In genomic region chr9:82783045-82783444, GRCh38 we compare ENCODE assay signal across 23 cellular contexts.
"Had no signal": no experiment of that assay in that cellular context is flagged by ENCODE, and none has a peak within 500 bp of the region (broad histone marks: within the 10 kb centered on the region; RNA-seq: fewer than 3 reads in every experiment).

No MANE protein-coding gene starts in this region.

- H3K4me3 Mint-ChIP-seq: immature natural killer cell; mesothelial cell of epicardium; naive thymus-derived CD4-positive, alpha-beta T cell; stimulated activated memory B cell treated with anti-CD40 and anti-IgM and Interleukin-4, amounts not matched to agents 10 μg/mL and 1 μg/mL and 100 μg/mL, for 72 hours had no signal

- ATAC-seq: left lung; naive thymus-derived CD4-positive, alpha-beta T cell; psoas muscle; right cardiac atrium; stimulated activated memory B cell treated with anti-CD40 and anti-IgM and Interleukin-4, amounts not matched to agents 10 μg/mL and 1 μg/mL and 100 μg/mL, for 72 hours; stimulated activated naive CD8-positive, alpha-beta T cell treated with anti-CD3 and anti-CD28 coated beads, Interleukin-15, Interleukin-2, amounts not matched to agents 100 U/mL and 50 U/mL, for 24 hours; upper lobe of right lung had no signal

- H3K36me3 Mint-ChIP-seq: immature natural killer cell; mesothelial cell of epicardium; naive thymus-derived CD4-positive, alpha-beta T cell; stimulated activated memory B cell treated with anti-CD40 and anti-IgM and Interleukin-4, amounts not matched to agents 10 μg/mL and 1 μg/mL and 100 μg/mL, for 72 hours had no signal

- H3K27ac Mint-ChIP-seq: immature natural killer cell; mesothelial cell of epicardium; naive thymus-derived CD4-positive, alpha-beta T cell; stimulated activated memory B cell treated with anti-CD40 and anti-IgM and Interleukin-4, amounts not matched to agents 10 μg/mL and 1 μg/mL and 100 μg/mL, for 72 hours had no signal

- H3K27me3 Mint-ChIP-seq: stimulated activated memory B cell treated with anti-CD40 and anti-IgM and Interleukin-4, amounts not matched to agents 10 μg/mL and 1 μg/mL and 100 μg/mL, for 72 hours had no signal

- H3K4me1 Mint-ChIP-seq: immature natural killer cell; naive thymus-derived CD4-positive, alpha-beta T cell; stimulated activated memory B cell treated with anti-CD40 and anti-IgM and Interleukin-4, amounts not matched to agents 10 μg/mL and 1 μg/mL and 100 μg/mL, for 72 hours had no signal

- H3K4me1 ChIP-seq: left lung, psoas muscle, sigmoid colon, spleen, tibial nerve, upper lobe of right lung, uterus had no signal

- H3K9me3 ChIP-seq: ovary, psoas muscle, sigmoid colon, thoracic aorta, tibial nerve, upper lobe of right lung had no signal

- DNase-seq: cerebellar nuclear complex; dorsolateral prefrontal cortex; effector CD4-positive, alpha-beta T cell; head of caudate nucleus; immature natural killer cell; left lung; mesenchymal stem cell; naive thymus-derived CD4-positive, alpha-beta T cell; occipital lobe; ovary; posterior cingulate gyrus; psoas muscle; right cardiac atrium; sigmoid colon; spleen; stimulated activated CD4-positive, alpha-beta T cell treated with anti-CD3 and anti-CD28 coated beads, Interleukin-4, amount 100 ng/mL, for 4 hours; stimulated activated naive CD8-positive, alpha-beta T cell treated with anti-CD3 and anti-CD28 coated beads, Interleukin-15, Interleukin-2, amounts not matched to agents 100 U/mL and 50 U/mL, for 24 hours; upper lobe of right lung; uterus had no signal

- H3K27ac ChIP-seq: dorsolateral prefrontal cortex, left lung, ovary, psoas muscle, sigmoid colon, spleen, thoracic aorta, tibial nerve, upper lobe of right lung, uterus had no signal

- H3K4me3 ChIP-seq: dorsolateral prefrontal cortex, left lung, ovary, psoas muscle, sigmoid colon, spleen, thoracic aorta, tibial nerve, upper lobe of right lung, uterus had no signal

- H3K36me3 ChIP-seq: left lung, ovary, sigmoid colon, spleen, thoracic aorta, tibial nerve, upper lobe of right lung, uterus had no signal

- H3K9me3 Mint-ChIP-seq: stimulated activated memory B cell treated with anti-CD40 and anti-IgM and Interleukin-4, amounts not matched to agents 10 μg/mL and 1 μg/mL and 100 μg/mL, for 72 hours had no signal

- H3K27me3 ChIP-seq: dorsolateral prefrontal cortex, left lung, ovary, sigmoid colon, spleen, tibial nerve, upper lobe of right lung, uterus had no signal
